8 cellular contexts compared by ENCODE assay signal in genomic region chr2:176653856-176654443, GRCh38.
DNase-seq lines count a peak whose midpoint lies in the region; ATAC-seq and TF ChIP-seq lines count a peak whose summit lies in the region.

No MANE protein-coding gene starts in this region.

- H3K9me3 ChIP-seq in gastrocnemius medialis, result no peaks in the 10 kb centered on the region

- H3K27me3 ChIP-seq in gastrocnemius medialis, result peaks cover 0 to 2% (median 0%) of the 10 kb centered on the region in 3 donors

- H3K4me3 ChIP-seq in gastrocnemius medialis, result no peak overlapping the region

- DNase-seq in D341Med (ENCODE audit: low spot score) (peak; percentile 67), GM19240 (ENCODE audit: insufficient read length, low spot score) (peak; percentile 20), NCI-H748 (lab: John Stamatoyannopoulos, UW; ENCODE audit: unreplicated experiment) (peak; percentile 92), amniotic epithelial cell (ENCODE audit: low read depth) (peak; percentile 76), hepatic stellate cell (ENCODE audit: low spot score) (peak; percentile 20), gastrocnemius medialis (peak; percentile 20 to 45), GM19238 (ENCODE audit: insufficient read length, low spot score) (no peak)

- TF ChIP-seq CTCF in gastrocnemius medialis (IDR thresholded peaks at IDR 0.05 in 4 of 5, conservative IDR thresholded peaks at IDR 0.05 in 1 of 5), result peak in 4 of 5 experiments; percentile 32 to 71 (median 57)

- H3K36me3 ChIP-seq in gastrocnemius medialis, result no peaks in the 10 kb centered on the region

- in situ Hi-C loops in gastrocnemius medialis (cut with MboI; ENCODE audit: low sequenced_read_pairs in 4 of 4), result loop anchor here in 1 of 4 donors (10.0 kb wide), 1 partner anchor 161 kb away; no protein-coding TSS in a partner anchor

- no peak for TF ChIP-seq POLR2A in gastrocnemius medialis (IDR thresholded peaks at IDR 0.05)

- H3K27ac ChIP-seq in gastrocnemius medialis, result no peak overlapping the region

- ATAC-seq in HG03354 (IDR thresholded peaks at IDR 0.05; ENCODE audit: poor library complexity, severe bottlenecking, unreplicated experiment) (peak; percentile 96), gastrocnemius medialis (peak; percentile 54 to 81)

- no peaks in the 10 kb centered on the region for H3K4me1 ChIP-seq in gastrocnemius medialis

- intact Hi-C loops in gastrocnemius medialis (cut with DNase I; ENCODE audit: low total_unique reads), result loop anchor here (5.0 kb wide), 1 partner anchor 527 kb away; the partner anchor contains the start of gene HOXD8
